Comparison of ENCODE assay signal across 8 cellular contexts in genomic region chr4:123505457-123506310, GRCh38.
DNase-seq lines count a peak whose midpoint lies in the region; ATAC-seq and TF ChIP-seq lines count a peak whose summit lies in the region.

No MANE protein-coding gene starts in this region.

- H3K4me1 ChIP-seq in esophagus muscularis mucosa, result peaks cover 0 to 13% (median 10%) of the 10 kb centered on the region in 4 donors
- H3K4me1 ChIP-seq in thoracic aorta (ENCODE audit: control insufficient read depth in 1 of 2, low read depth in 2 of 2), result peaks cover 0 to 4% of the 10 kb centered on the region in 2 donors

- CTCF ChIA-PET in activated CD4-positive, alpha-beta memory T cell treated with anti-CD3 and anti-CD28 coated beads for 36 hours (lab: Charles Lee), result no interaction called here

- TF ChIP-seq CTCF in esophagus muscularis mucosa (IDR thresholded peaks at IDR 0.05), result no peak
- TF ChIP-seq CTCF in thoracic aorta (IDR thresholded peaks at IDR 0.05), result no peak

- H3K4me1 Mint-ChIP-seq in activated CD4-positive, alpha-beta memory T cell treated with anti-CD3 and anti-CD28 coated beads for 36 hours (ENCODE audit: low read depth), result peaks cover 4% of the 10 kb centered on the region

- WGBS in esophagus muscularis mucosa, result 9% methylated on average over 39 of the region's 55 CpGs

- H3K9me3 ChIP-seq in esophagus muscularis mucosa (no peaks in the 10 kb centered on the region), thoracic aorta (no peaks in the 10 kb centered on the region)

- TF ChIP-seq POLR2A in esophagus muscularis mucosa (IDR thresholded peaks at IDR 0.05; ENCODE audit: low read depth), result no peak

- H3K36me3 Mint-ChIP-seq in activated CD4-positive, alpha-beta memory T cell treated with anti-CD3 and anti-CD28 coated beads for 36 hours, result no peaks in the 10 kb centered on the region

- no peaks in the 10 kb centered on the region for H3K9me3 Mint-ChIP-seq in activated CD4-positive, alpha-beta memory T cell treated with anti-CD3 and anti-CD28 coated beads for 36 hours

- H3K4me3 ChIP-seq in esophagus muscularis mucosa (peak overlapping the region; percentile 51 to 72 (median 57)), thoracic aorta (peak overlapping the region; percentile 74)

- H3K27me3 ChIP-seq in esophagus muscularis mucosa (no peaks in the 10 kb centered on the region), thoracic aorta (replicated peaks; ENCODE audit: insufficient read depth) (no peaks in the 10 kb centered on the region)

- peak overlapping the region; percentile 60 for H3K4me3 Mint-ChIP-seq in activated CD4-positive, alpha-beta memory T cell treated with anti-CD3 and anti-CD28 coated beads for 36 hours

- H3K36me3 ChIP-seq in esophagus muscularis mucosa (no peaks in the 10 kb centered on the region), thoracic aorta (no peaks in the 10 kb centered on the region)

- H3K27me3 Mint-ChIP-seq in activated CD4-positive, alpha-beta memory T cell treated with anti-CD3 and anti-CD28 coated beads for 36 hours, result peaks cover 30% of the 10 kb centered on the region

- peak; percentile 68 for ATAC-seq in GM21390 (IDR thresholded peaks at IDR 0.05; ENCODE audit: unreplicated experiment)
- no peak for ATAC-seq in thoracic aorta (ENCODE audit: insufficient number of reproducible peaks, low FRiP score, low read depth)
- ATAC-seq in HG03521 (IDR thresholded peaks at IDR 0.05; ENCODE audit: unreplicated experiment), result no peak

- TF ChIP-seq EP300 in esophagus muscularis mucosa (IDR thresholded peaks at IDR 0.05), result no peak

- H3K27ac ChIP-seq in esophagus muscularis mucosa (replicated peaks in 1 of 4) (peak overlapping the region; percentile 53 to 70 (median 66)), thoracic aorta (no peak overlapping the region)

- POLR2A ChIA-PET in activated CD4-positive, alpha-beta memory T cell treated with anti-CD3 and anti-CD28 coated beads for 36 hours (lab: Charles Lee), result no interaction called here

- H3K27ac Mint-ChIP-seq in activated CD4-positive, alpha-beta memory T cell treated with anti-CD3 and anti-CD28 coated beads for 36 hours, result no peak overlapping the region

- intact Hi-C loops in activated CD4-positive, alpha-beta memory T cell treated with anti-CD3 and anti-CD28 coated beads for 36 hours (cut with micrococcal nuclease), result loop anchor here (1.0 kb wide), 1 partner anchor 106 kb away; no protein-coding TSS in a partner anchor
- intact Hi-C loops in esophagus muscularis mucosa (cut with DNase I), result no loop called here

- DNase-seq in D341Med (ENCODE audit: low spot score) (peak; percentile 66), NCI-H1417 (lab: John Stamatoyannopoulos, UW) (peak; percentile 71 to 86 (median 78)), esophagus muscularis mucosa (ENCODE audit: extremely low spot score) (no peak), midbrain (lab: John Stamatoyannopoulos, UW) (peak; percentile 61), thoracic aorta (ENCODE audit: low spot score) (no peak)
- DNase-seq in activated CD4-positive, alpha-beta memory T cell treated with anti-CD3 and anti-CD28 coated beads for 36 hours, result peak; percentile 16

Comparison
In these comparisons a context has a peak if more than half of its experiments do, and no peak if none do; other contexts are left out.
1. DNase-seq: peak in D341Med (single experiment), NCI-H1417 (3 of 3), activated CD4-positive, alpha-beta memory T cell treated with anti-CD3 and anti-CD28 coated beads for 36 hours (single experiment) and midbrain (single experiment); none in esophagus muscularis mucosa (single experiment) and thoracic aorta (single experiment).
2. H3K27ac ChIP-seq: peak in esophagus muscularis mucosa (4 of 4); none in thoracic aorta (0 of 2).